In genomic region chr15:90408657-90409056, GRCh38 we compare ENCODE assay signal across 15 cellular contexts. TPM values are rescaled to one million over a fixed set of nuclear protein-coding genes. Genes with fewer than 3 reads are reported as not detected.
A peak's percentile ranks its signal among the peaks of the same experiment; 100 is the strongest.
DNase-seq lines count a peak whose midpoint lies in the region; ATAC-seq and TF ChIP-seq lines count a peak whose summit lies in the region.
"Had no signal": no experiment of that assay in that cellular context is flagged by ENCODE, and none has a peak within 500 bp of the region (broad histone marks: within the 10 kb centered on the region; RNA-seq: fewer than 3 reads in every experiment).

No MANE protein-coding gene starts in this region.

- no peak for TF ChIP-seq POLR2A in uterus (IDR thresholded peaks at IDR 0.05)

- TF ChIP-seq CTCF in ascending aorta (IDR thresholded peaks at IDR 0.05) (no peak), uterus (IDR thresholded peaks at IDR 0.05) (no peak), mesothelial cell of epicardium (IDR thresholded peaks at IDR 0.05; ENCODE audit: unreplicated experiment) (no peak)

- H3K27ac Mint-ChIP-seq in activated CD4-positive, alpha-beta T cell treated with anti-CD3 and anti-CD28 coated beads, Interleukin-2, amount 10 ng/mL, durations not matched to agents 24 days and 14 days, result peak overlapping the region; percentile 80
- peak overlapping the region; percentile 87 to 90 for H3K27ac Mint-ChIP-seq in natural killer cell treated with Interleukin-12 subunit alpha and Interleukin-12 subunit beta and Interleukin-15 and Interleukin-18, amount 100 ng/mL, for 72 hours
- no peak overlapping the region for H3K27ac Mint-ChIP-seq in mesothelial cell of epicardium

- no peak for DNase-seq in activated CD4-positive, alpha-beta T cell treated with anti-CD3 and anti-CD28 coated beads, Interleukin-2, amount 10 ng/mL, durations not matched to agents 24 days and 14 days
- DNase-seq in activated CD4-positive, alpha-beta T cell treated with anti-CD3 and anti-CD28 coated beads for 48 hours, result no peak
- DNase-seq in ascending aorta (ENCODE audit: low spot score in 2 of 2) (no peak), uterus (no peak), mesothelial cell of epicardium (ENCODE audit: low spot score in 2 of 2, unreplicated experiment in 2 of 2) (no peak)
- DNase-seq in natural killer cell treated with Interleukin-12 subunit alpha and Interleukin-12 subunit beta and Interleukin-15 and Interleukin-18, amount 100 ng/mL, for 72 hours (ENCODE audit: low spot score), result no peak
- DNase-seq: activated CD4-positive, CD25-positive, alpha-beta regulatory T cell; NCI-H1436; NCI-H82 had no signal

- H3K9me3 Mint-ChIP-seq in activated CD4-positive, alpha-beta T cell treated with anti-CD3 and anti-CD28 coated beads, Interleukin-2, amount 10 ng/mL, durations not matched to agents 24 days and 14 days, result peaks cover 7% of the 10 kb centered on the region
- peaks cover 9% of the 10 kb centered on the region for H3K9me3 Mint-ChIP-seq in natural killer cell treated with Interleukin-12 subunit alpha and Interleukin-12 subunit beta and Interleukin-15 and Interleukin-18, amount 100 ng/mL, for 72 hours
- H3K9me3 Mint-ChIP-seq in mesothelial cell of epicardium, result peaks cover 4% of the 10 kb centered on the region

- H3K36me3 ChIP-seq in ascending aorta (no peaks in the 10 kb centered on the region), uterus (no peaks in the 10 kb centered on the region)
- H3K36me3 ChIP-seq: right atrium auricular region had no signal

- H3K36me3 Mint-ChIP-seq in activated CD4-positive, alpha-beta T cell treated with anti-CD3 and anti-CD28 coated beads, Interleukin-2, amount 10 ng/mL, durations not matched to agents 24 days and 14 days (ENCODE audit: low read depth), result peaks cover 32% of the 10 kb centered on the region
- H3K36me3 Mint-ChIP-seq in natural killer cell treated with Interleukin-12 subunit alpha and Interleukin-12 subunit beta and Interleukin-15 and Interleukin-18, amount 100 ng/mL, for 72 hours, result peaks cover 18% of the 10 kb centered on the region
- peaks cover 14% of the 10 kb centered on the region for H3K36me3 Mint-ChIP-seq in mesothelial cell of epicardium

- H3K27ac ChIP-seq in ascending aorta (peak overlapping the region; percentile 89 to 91), uterus (peak overlapping the region; percentile 85 to 96)
- H3K27ac ChIP-seq: SJSA1 had no signal

- no peaks in the 10 kb centered on the region for H3K27me3 Mint-ChIP-seq in activated CD4-positive, alpha-beta T cell treated with anti-CD3 and anti-CD28 coated beads, Interleukin-2, amount 10 ng/mL, durations not matched to agents 24 days and 14 days
- no peaks in the 10 kb centered on the region for H3K27me3 Mint-ChIP-seq in natural killer cell treated with Interleukin-12 subunit alpha and Interleukin-12 subunit beta and Interleukin-15 and Interleukin-18, amount 100 ng/mL, for 72 hours
- no peaks in the 10 kb centered on the region for H3K27me3 Mint-ChIP-seq in mesothelial cell of epicardium (ENCODE audit: low read depth)

- no peak for ATAC-seq in natural killer cell treated with Interleukin-12 subunit alpha and Interleukin-12 subunit beta and Interleukin-15 and Interleukin-18, amount 100 ng/mL, for 72 hours
- ATAC-seq in GM19351 (IDR thresholded peaks at IDR 0.05; ENCODE audit: unreplicated experiment), result no peak
- no peak for ATAC-seq in HG03354 (IDR thresholded peaks at IDR 0.05; ENCODE audit: poor library complexity, severe bottlenecking, unreplicated experiment)
- ATAC-seq: GM23338 had no signal

- intact Hi-C loops in activated CD4-positive, alpha-beta T cell treated with anti-CD3 and anti-CD28 coated beads, Interleukin-2, amount 10 ng/mL, durations not matched to agents 24 days and 14 days (cut with micrococcal nuclease), result loop anchor here (1.0 to 10.0 kb wide), 4 partner anchors 11 to 446 kb away; no protein-coding TSS in a partner anchor
- intact Hi-C loops in ascending aorta (cut with DNase I) (no loop called here), uterus (cut with DNase I; ENCODE audit: low total_unique reads) (no loop called here)

- H3K27me3 ChIP-seq in ascending aorta (no peaks in the 10 kb centered on the region), uterus (no peaks in the 10 kb centered on the region)
- H3K27me3 ChIP-seq: right atrium auricular region, SJSA1 had no signal

- H3K4me1 Mint-ChIP-seq in activated CD4-positive, alpha-beta T cell treated with anti-CD3 and anti-CD28 coated beads, Interleukin-2, amount 10 ng/mL, durations not matched to agents 24 days and 14 days, result peaks cover 68% of the 10 kb centered on the region
- peaks cover 74 to 86% of the 10 kb centered on the region in 2 donors for H3K4me1 Mint-ChIP-seq in natural killer cell treated with Interleukin-12 subunit alpha and Interleukin-12 subunit beta and Interleukin-15 and Interleukin-18, amount 100 ng/mL, for 72 hours (ENCODE audit: low read depth in 2 of 2)
- H3K4me1 Mint-ChIP-seq in mesothelial cell of epicardium, result peaks cover 61% of the 10 kb centered on the region

- peaks cover 17 to 67% of the 10 kb centered on the region in 2 donors for H3K4me1 ChIP-seq in ascending aorta
- peaks cover 16 to 28% of the 10 kb centered on the region in 2 donors for H3K4me1 ChIP-seq in uterus

- no peak overlapping the region for H3K4me3 ChIP-seq in ascending aorta
- H3K4me3 ChIP-seq in uterus, result no peak overlapping the region
- H3K4me3 ChIP-seq: GM23338, right atrium auricular region, SJSA1 had no signal

- H3K4me3 Mint-ChIP-seq in activated CD4-positive, alpha-beta T cell treated with anti-CD3 and anti-CD28 coated beads, Interleukin-2, amount 10 ng/mL, durations not matched to agents 24 days and 14 days, result no peak overlapping the region
- H3K4me3 Mint-ChIP-seq in natural killer cell treated with Interleukin-12 subunit alpha and Interleukin-12 subunit beta and Interleukin-15 and Interleukin-18, amount 100 ng/mL, for 72 hours, result peak overlapping the region; percentile 82
- H3K4me3 Mint-ChIP-seq in mesothelial cell of epicardium, result no peak overlapping the region
- H3K4me3 Mint-ChIP-seq: activated naive CD4-positive, alpha-beta T cell treated with anti-CD3 and anti-CD28 coated beads for 36 hours; GM23338 had no signal

- H3K9me3 ChIP-seq in ascending aorta, result no peaks in the 10 kb centered on the region
- no peaks in the 10 kb centered on the region for H3K9me3 ChIP-seq in uterus
- H3K9me3 ChIP-seq: right atrium auricular region, SJSA1 had no signal

RNA-seq across cellular contexts. Expression of gene IQGAP1, which starts 20.6 kb away (rescaled TPM):
- total RNA-seq in activated CD4-positive, alpha-beta T cell treated with anti-CD3 and anti-CD28 coated beads, Interleukin-2, amount 10 ng/mL, durations not matched to agents 24 days and 14 days, result 154 and 160 TPM in 2 replicates
- total RNA-seq in ascending aorta (99.1 TPM), uterus (100 to 1,000 TPM; 195 to 777 (median 290) TPM), mesothelial cell of epicardium (104 to 110 TPM (median 105 TPM) in 3 replicates)
- 100 to 1,000 TPM; 222 to 382 TPM for total RNA-seq in natural killer cell treated with Interleukin-12 subunit alpha and Interleukin-12 subunit beta and Interleukin-15 and Interleukin-18, amount 100 ng/mL, for 72 hours

RNA-seq across cellular contexts. Expression of gene ZNF774, which starts 56.6 kb away (rescaled TPM):
- total RNA-seq in activated CD4-positive, alpha-beta T cell treated with anti-CD3 and anti-CD28 coated beads, Interleukin-2, amount 10 ng/mL, durations not matched to agents 24 days and 14 days, result 1.2 and 2.3 TPM in 2 replicates
- total RNA-seq in ascending aorta, result 0.21 TPM
- total RNA-seq in natural killer cell treated with Interleukin-12 subunit alpha and Interleukin-12 subunit beta and Interleukin-15 and Interleukin-18, amount 100 ng/mL, for 72 hours, result 1 to 10 TPM; 1.3 to 1.4 TPM
- 1 to 10 TPM in 3 of 4 donors, under 1 TPM in 1; 0.51 to 5.5 (median 3.8) TPM for total RNA-seq in uterus
- total RNA-seq in mesothelial cell of epicardium, result 7.4 to 10.0 TPM (median 8.0 TPM) in 3 replicates
